In the genomic region with DNA sequence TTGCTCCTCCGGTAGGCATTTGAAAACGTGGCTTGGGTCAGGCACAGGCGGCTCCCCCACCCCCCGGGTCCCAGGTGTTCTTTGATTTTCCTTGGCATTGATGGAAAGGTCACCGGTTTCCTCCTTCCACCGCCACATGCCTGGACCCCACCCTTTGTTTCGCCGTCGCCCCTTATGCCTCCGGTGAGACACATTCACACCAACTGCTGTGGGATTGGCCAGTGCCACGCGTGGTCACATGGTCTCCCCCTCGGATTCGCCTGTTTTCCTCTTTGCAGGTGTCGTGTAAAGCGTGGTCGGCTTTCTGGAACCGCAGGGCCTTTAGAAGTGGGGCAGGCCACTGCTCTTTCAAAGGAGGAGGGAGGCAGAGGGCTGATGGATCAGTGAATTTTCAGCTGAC, we compare ENCODE assay signal across 7 cellular contexts.
DNase-seq lines count a peak whose midpoint lies in the region; TF ChIP-seq lines count a peak whose summit lies in the region.
"Not testable (repeated sequence)": the region's sequence is repeated elsewhere in the genome, so short reads cannot be mapped to it uniquely, and the experiment has no call there.

No MANE protein-coding gene starts in this region.

- H3K27me3 Mint-ChIP-seq in endothelial cell (ENCODE audit: unreplicated experiment), result peaks cover 22% of the 10 kb centered on the region

- intact Hi-C loops in OCI-LY7 (cut with micrococcal nuclease; ENCODE audit: unreplicated experiment), result not testable (repeated sequence)

- H3K9me3 Mint-ChIP-seq in endothelial cell (ENCODE audit: unreplicated experiment), result peaks cover 31% of the 10 kb centered on the region

- not testable (repeated sequence) for H3K27ac ChIP-seq in OCI-LY7 (ENCODE audit: low read depth, low read length, poor library complexity, severe bottlenecking)

- not testable (repeated sequence) for H3K79me2 ChIP-seq in OCI-LY7 (ENCODE audit: insufficient read depth, low read depth, low read length)

- not testable (repeated sequence) for H3K4me1 ChIP-seq in OCI-LY7 (ENCODE audit: insufficient read depth, low read length, poor library complexity, severe bottlenecking); adipocyte (ENCODE audit: control insufficient read depth, insufficient read depth, low read length)

- not testable (repeated sequence) for H3K9me2 ChIP-seq in OCI-LY7 (ENCODE audit: insufficient read depth, low read length)

- not testable (repeated sequence) for TF ChIP-seq CTCF in BJ (IDR thresholded peaks at IDR 0.05; ENCODE audit: insufficient read depth, low read depth, low read length); OCI-LY7 (conservative IDR thresholded peaks at IDR 0.05; ENCODE audit: low read length); endothelial cell (IDR thresholded peaks at IDR 0.05; ENCODE audit: unreplicated experiment)

- not testable (repeated sequence) for H3K9me3 ChIP-seq in OCI-LY7 (ENCODE audit: low read length); adipocyte (ENCODE audit: control insufficient read depth, low read length)

- H3K4me3 ChIP-seq in BJ (ENCODE audit: low read depth, low read length) (0 out of 2 replicates have a peak overlapping the region, but pooled peaks have one; percentile 25), H7 (ENCODE audit: insufficient read depth, low read depth, low read length) (peak overlapping the region; percentile 20), skeletal muscle cell (ENCODE audit: low read depth, low read length) (peak overlapping the region; percentile 16)
- H3K4me3 ChIP-seq in OCI-LY7 (ENCODE audit: low read depth, low read length, poor library complexity, severe bottlenecking); adipocyte (ENCODE audit: low read length): not testable (repeated sequence)

- not testable (repeated sequence) for H3K9ac ChIP-seq in adipocyte (ENCODE audit: low read length)

- H3K27me3 ChIP-seq in BJ (ENCODE audit: control insufficient read depth, insufficient read depth, low read length); H7 (ENCODE audit: control insufficient read depth, insufficient read depth, low read length); adipocyte (replicated peaks; ENCODE audit: control insufficient read depth, insufficient read depth, low read length): not testable (repeated sequence)

- not testable (repeated sequence) for H4K20me1 ChIP-seq in OCI-LY7 (ENCODE audit: insufficient read depth, low read length)

- peaks cover 22% of the 10 kb centered on the region for H3K36me3 Mint-ChIP-seq in endothelial cell (ENCODE audit: low read depth, unreplicated experiment)

- not testable (repeated sequence) for DNase-seq in BJ (ENCODE audit: low read depth); H7; endothelial cell (ENCODE audit: low spot score); skeletal muscle cell (ENCODE audit: low read depth)
- DNase-seq in OCI-LY7 (ENCODE audit: low spot score), result peak; percentile 15
- peak; percentile 4 for DNase-seq in adipocyte (ENCODE audit: low read depth)
- peak; percentile 71 for DNase-seq in mesenteric fat pad (ENCODE audit: low spot score)

- CTCF ChIA-PET in BJ (lab: Yijun Ruan, JAX); OCI-LY7 (lab: Charles Lee; ENCODE audit: unreplicated experiment): not testable (repeated sequence)

- H3K27ac Mint-ChIP-seq in endothelial cell (ENCODE audit: unreplicated experiment), result peak overlapping the region; percentile 84

- peak overlapping the region; percentile 78 for H3K4me3 Mint-ChIP-seq in endothelial cell (ENCODE audit: unreplicated experiment)

- POLR2A ChIA-PET in BJ (lab: Charles Lee); OCI-LY7 (lab: Charles Lee): not testable (repeated sequence)

- not testable (repeated sequence) for H3K4me2 ChIP-seq in OCI-LY7 (ENCODE audit: low read length)

- H2AFZ ChIP-seq in OCI-LY7 (ENCODE audit: low read length), result not testable (repeated sequence)

- H3K36me3 ChIP-seq in BJ (ENCODE audit: control insufficient read depth, insufficient read depth, low read length); H7 (replicated peaks; ENCODE audit: control insufficient read depth, insufficient read depth, low read length); OCI-LY7 (ENCODE audit: insufficient read depth, low read length); adipocyte (ENCODE audit: control insufficient read depth, insufficient read depth, low read length, severe bottlenecking): not testable (repeated sequence)

- not testable (repeated sequence) for BruUV-seq in OCI-LY7 (replicated peaks; lab: Mats Ljungman, UMichigan)

- H3K4me1 Mint-ChIP-seq in endothelial cell (ENCODE audit: unreplicated experiment), result not testable (repeated sequence)
